17 cellular contexts compared by ENCODE assay signal in the genomic region with DNA sequence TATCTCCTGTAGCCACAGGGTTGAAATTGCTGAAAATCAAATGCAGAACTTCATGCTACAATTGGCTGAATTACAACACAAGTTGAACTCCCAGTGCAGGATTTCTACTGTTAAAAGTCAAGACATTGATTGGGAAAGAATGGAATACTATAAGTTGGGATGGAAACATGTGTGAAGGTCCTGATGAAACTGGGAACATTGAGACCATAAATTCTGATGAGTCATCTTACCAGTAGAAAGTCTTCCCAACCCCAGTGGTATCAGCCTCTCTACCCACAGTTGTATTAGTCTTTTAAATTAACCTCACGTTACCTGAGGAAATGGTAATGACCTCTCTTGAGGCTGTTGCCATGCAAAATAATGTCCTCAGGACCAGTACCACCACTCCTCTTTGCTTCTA.
"Had no signal": no experiment of that assay in that cellular context is flagged by ENCODE, and none has a peak within 500 bp of the region (broad histone marks: within the 10 kb centered on the region; RNA-seq: fewer than 3 reads in every experiment).

No MANE protein-coding gene starts in this region.

- ATAC-seq: esophagus mucosa, left ventricle myocardium superior, natural killer cell had no signal

- H3K4me2 ChIP-seq: hepatocyte had no signal

- H3K27ac Mint-ChIP-seq: natural killer cell, type B pancreatic cell had no signal

- H3K4me3 Mint-ChIP-seq: natural killer cell, neural crest cell, type B pancreatic cell had no signal

- H3K36me3 ChIP-seq: right atrium auricular region, thyroid gland, uterus had no signal

- H3K27ac ChIP-seq: hepatocyte, right atrium auricular region, thyroid gland, uterus had no signal

- H3K79me2 ChIP-seq: hepatocyte had no signal

- H3K4me1 ChIP-seq: right atrium auricular region, uterus had no signal

- H3K27me3 ChIP-seq: hepatocyte, right atrium auricular region, thyroid gland, uterus had no signal

- H2AFZ ChIP-seq: hepatocyte had no signal

- DNase-seq: effector memory CD4-positive, alpha-beta T cell; head of caudate nucleus; left colon; left ventricle myocardium superior; natural killer cell; posterior cingulate gyrus; small intestine; stimulated activated CD4-positive, alpha-beta T cell treated with anti-CD3 and anti-CD28 coated beads, Interleukin-12 subunit alpha, Interleukin-12 subunit beta, amount 100 ng/mL, for 4 hours; stimulated activated naive CD4-positive, alpha-beta T cell; thyroid gland; uterus had no signal

- H3K4me3 ChIP-seq: hepatocyte, lung, right atrium auricular region, thyroid gland, uterus had no signal

- H3K9me3 ChIP-seq: right atrium auricular region, thyroid gland, uterus had no signal

- H3K9me3 Mint-ChIP-seq: natural killer cell had no signal

- H3K27me3 Mint-ChIP-seq: type B pancreatic cell had no signal
